In genomic region chr4:154036856-154037255, GRCh38 we compare ENCODE assay signal across 27 cellular contexts.
"Had no signal": no experiment of that assay in that cellular context is flagged by ENCODE, and none has a peak within 500 bp of the region (broad histone marks: within the 10 kb centered on the region; RNA-seq: fewer than 3 reads in every experiment).

No MANE protein-coding gene starts in this region.

- H3K27me3 ChIP-seq: ascending aorta, cardiac muscle cell had no signal

- DNase-seq: activated B cell treated with CpG ODN at 0.5 μM for 24 hours; activated CD4-positive, alpha-beta memory T cell treated with anti-CD3 and anti-CD28 coated beads for 36 hours; activated CD4-positive, alpha-beta T cell treated with anti-CD3 and anti-CD28 coated beads for 4 hours; activated CD4-positive, alpha-beta T cell treated with anti-CD3 and anti-CD28 coated beads, Interleukin-2, amount 10 ng/mL, durations not matched to agents 24 days and 14 days; activated CD4-positive, alpha-beta T cell treated with anti-CD3 and anti-CD28 coated beads, Interleukin-2, amount 50 U/mL, for 1 hour; activated CD4-positive, alpha-beta T cell treated with anti-CD3 and anti-CD28 coated beads, Interleukin-2, amount 50 U/mL, for 4 hours; activated CD4-positive, CD25-positive, alpha-beta regulatory T cell treated with anti-CD3 and anti-CD28 coated beads, Interleukin-2, amount 50 U/mL, for 72 hours; activated CD8-positive, alpha-beta memory T cell treated with anti-CD3 and anti-CD28 coated beads, Interleukin-2, amount 10 ng/mL, durations not matched to agents 7 days and 5 days; activated CD8-positive, alpha-beta memory T cell treated with anti-CD3 and anti-CD28 coated beads, Interleukin-2, amount 50 U/mL, for 48 hours; activated CD8-positive, alpha-beta T cell treated with anti-CD3 and anti-CD28 coated beads for 36 hours; activated effector memory CD4-positive, alpha-beta T cell treated with Interleukin-2 at 50 U/mL for 16 hours; activated gamma-delta T cell; activated naive CD4-positive, alpha-beta T cell treated with anti-CD3 and anti-CD28 coated beads, Interleukin-2, amount 10 ng/mL, durations not matched to agents 7 days and 5 days; activated naive CD4-positive, alpha-beta T cell treated with Interleukin-2 at 50 U/mL for 16 hours; activated naive CD8-positive, alpha-beta T cell treated with anti-CD3 and anti-CD28 coated beads, Interleukin-2, amount 10 ng/mL, durations not matched to agents 7 days and 5 days; activated naive CD8-positive, alpha-beta T cell treated with anti-CD3 and anti-CD28 coated beads, Interleukin-2, amount 50 U/mL, for 24 hours; activated T-cell treated with anti-CD3 and anti-CD28 coated beads, Interleukin-2, amount 50 U/mL, for 24 hours; activated T-cell treated with anti-CD3 and anti-CD28 coated beads, Interleukin-2, amount 50 U/mL, for 48 hours; amygdala; anterior cingulate cortex; cerebellar nuclear complex; T-helper 1 cell; T-helper 2 cell; T-helper 9 cell had no signal

- H3K36me3 ChIP-seq: ascending aorta, cardiac muscle cell had no signal

- H3K27ac ChIP-seq: ascending aorta, cardiac muscle cell, VCaP had no signal

- H3K4me3 ChIP-seq: ascending aorta, cardiac muscle cell had no signal

- H3K9me3 ChIP-seq: ascending aorta had no signal

- H3K4me1 ChIP-seq: ascending aorta had no signal
